In genomic region chr6:4338884-4339283, GRCh38 we compare ENCODE assay signal across 1 cellular context.
TF ChIP-seq lines count a peak whose summit lies in the region.

No MANE protein-coding gene starts in this region.

TF ChIP-seq in GM23338, 12 proteins besides CTCF, POLR2A, EP300 and RAD21 (continued from another document):
- TF ChIP-seq ZNF462 (CRISPR knock-in tag; IDR thresholded peaks at IDR 0.05): no peak
- no peak for TF ChIP-seq EZH2phosphoT487 (IDR thresholded peaks at IDR 0.05; ENCODE audit: unreplicated experiment)
